1 cellular context compared by ENCODE assay signal in genomic region chr18:32092422-32093105, GRCh38.
TF ChIP-seq lines count a peak whose summit lies in the region.

No MANE protein-coding gene starts in this region.

TF ChIP-seq in K562, 482 proteins besides CTCF, POLR2A, EP300 and RAD21 (continued from another document and continues in another):
- TF ChIP-seq NKRF (IDR thresholded peaks at IDR 0.05; ENCODE audit: borderline replicate concordance) (peak; percentile 85), GTF2F1 (IDR thresholded peaks at IDR 0.05; ENCODE audit: low read depth, low read length) (0 out of 2 replicates have a peak, but pooled peaks have one; percentile 14), DLX4 (CRISPR knock-in tag; IDR thresholded peaks at IDR 0.05) (no peak), CHD1 (IDR thresholded peaks at IDR 0.05; ENCODE audit: low read length) (peak; percentile 79), KLF6 (CRISPR knock-in tag; IDR thresholded peaks at IDR 0.05; ENCODE audit: borderline replicate concordance) (no peak), AFF4 (CRISPR knock-in tag; IDR thresholded peaks at IDR 0.05) (0 out of 2 replicates have a peak, but pooled peaks have one; percentile 9), FOSL1 (tag; conservative IDR thresholded peaks at IDR 0.05) (no peak), SRSF3 (IDR thresholded peaks at IDR 0.05; ENCODE audit: insufficient read depth, low read length) (0 out of 2 replicates have a peak, but pooled peaks have one; percentile 52), SIN3A (IDR thresholded peaks at IDR 0.05; ENCODE audit: borderline replicate concordance in 2 of 2, control insufficient read depth in 1 of 2, low read depth in 2 of 2, low read length in 2 of 2) (peak in 1 of 2 experiments; percentile 58; a peak in 1 of 4 replicates), ZNF449 (CRISPR knock-in tag; IDR thresholded peaks at IDR 0.05) (0 out of 2 replicates have a peak, but pooled peaks have one; percentile 14), ZNF79 (CRISPR knock-in tag; IDR thresholded peaks at IDR 0.05; ENCODE audit: low read depth) (no peak), KLF13 (tag; IDR thresholded peaks at IDR 0.05; ENCODE audit: borderline replicate concordance, low read depth) (peak; percentile 62; the same call in 1 of the 2 replicates), MYBL2 (IDR thresholded peaks at IDR 0.05; ENCODE audit: low read depth) (no peak), MYBL2 (CRISPR knock-in tag; IDR thresholded peaks at IDR 0.05; ENCODE audit: borderline replicate concordance) (no peak), BCOR (IDR thresholded peaks at IDR 0.05) (no peak; the same call in 1 of the 2 replicates), YY1 (IDR thresholded peaks at IDR 0.05; ENCODE audit: borderline replicate concordance in 1 of 3, control insufficient read depth in 1 of 3, extremely low read depth in 1 of 3, insufficient read depth in 3 of 3, insufficient read length in 1 of 3, insufficient replicate concordance in 2 of 3, low read depth in 1 of 3, low read length in 2 of 3) (peak in 2 of 3 experiments; percentile 18 to 72), PKNOX1 (IDR thresholded peaks at IDR 0.05) (peak; percentile 48; the same call in 1 of the 2 replicates), BCL6 (CRISPR knock-in tag; IDR thresholded peaks at IDR 0.05) (no peak), ZBTB11 (CRISPR knock-in tag; IDR thresholded peaks at IDR 0.05) (no peak; a peak in 1 of 6 replicates), SP2 (IDR thresholded peaks at IDR 0.05; ENCODE audit: extremely low read depth, low read depth, low read length, poor library complexity, severe bottlenecking) (no peak), DDX20 (tag; IDR thresholded peaks at IDR 0.05; ENCODE audit: low read depth) (no peak), TCF3 (CRISPR knock-in tag; IDR thresholded peaks at IDR 0.05) (0 out of 2 replicates have a peak, but pooled peaks have one; percentile 14), MAFK (IDR thresholded peaks at IDR 0.05; ENCODE audit: low read length) (no peak), NR2C2 (CRISPR knock-in tag; IDR thresholded peaks at IDR 0.05) (no peak), NR2C2 (tag; IDR thresholded peaks at IDR 0.05) (0 out of 2 replicates have a peak, but pooled peaks have one; percentile 9), GTF2A2 (tag; IDR thresholded peaks at IDR 0.05) (peak; percentile 23; the same call in 1 of the 2 replicates), PCBP1 (IDR thresholded peaks at IDR 0.05; ENCODE audit: low read depth, low read length, poor library complexity, severe bottlenecking) (peak; percentile 95), KDM4B (IDR thresholded peaks at IDR 0.05; ENCODE audit: borderline replicate concordance in 2 of 2, low read depth in 1 of 2) (no peak), SAFB2 (IDR thresholded peaks at IDR 0.05; ENCODE audit: borderline replicate concordance, low read depth, low read length, severe bottlenecking) (no peak), USF2 (CRISPR knock-in tag; IDR thresholded peaks at IDR 0.05) (0 out of 2 replicates have a peak, but pooled peaks have one; percentile 38), GTF3C2 (IDR thresholded peaks at IDR 0.05; ENCODE audit: borderline replicate concordance, extremely low read depth, insufficient read length) (no peak), HOMEZ (CRISPR knock-in tag; IDR thresholded peaks at IDR 0.05) (peak; percentile 70; the same call in 1 of the 2 replicates), USF1 (CRISPR knock-in tag; IDR thresholded peaks at IDR 0.05) (peak; percentile 33), ZNF282 (CRISPR knock-in tag; IDR thresholded peaks at IDR 0.05) (no peak), LARP7 (IDR thresholded peaks at IDR 0.05) (no peak), HNRNPLL (IDR thresholded peaks at IDR 0.05; ENCODE audit: low read depth, low read length, poor library complexity, severe bottlenecking) (no peak)
